16 cellular contexts compared by ENCODE assay signal in genomic region chr9:131347376-131348020, GRCh38. TPM values are rescaled to one million over a fixed set of nuclear protein-coding genes. Genes with fewer than 3 reads are reported as not detected.
DNase-seq lines count a peak whose midpoint lies in the region; ATAC-seq and TF ChIP-seq lines count a peak whose summit lies in the region.
"Had no signal": no experiment of that assay in that cellular context is flagged by ENCODE, and none has a peak within 500 bp of the region (broad histone marks: within the 10 kb centered on the region; RNA-seq: fewer than 3 reads in every experiment).

No MANE protein-coding gene starts in this region.

- no peak for ATAC-seq in lower lobe of right lung
- ATAC-seq in upper lobe of right lung: no peak
- ATAC-seq in foreskin keratinocyte: no peak
- ATAC-seq: PC-3 had no signal

- H3K36me3 ChIP-seq in lower lobe of right lung (no peaks in the 10 kb centered on the region), upper lobe of right lung (no peaks in the 10 kb centered on the region)
- H3K36me3 ChIP-seq: HAP-1 had no signal

- H3K4me3 ChIP-seq in lower lobe of right lung: no peak overlapping the region
- H3K4me3 ChIP-seq in upper lobe of right lung: no peak overlapping the region
- H3K4me3 ChIP-seq: HAP-1, SK-N-MC had no signal

- DNase-seq in activated effector memory CD4-positive, alpha-beta T cell treated with anti-CD3 and anti-CD28 coated beads, Interleukin-2, amount 50 U/mL, for 16 hours: peak; percentile 12
- no peak for DNase-seq in activated effector memory CD4-positive, alpha-beta T cell treated with Interleukin-2 at 50 U/mL for 16 hours
- DNase-seq in NCI-H69 (lab: John Stamatoyannopoulos, UW) (peak; percentile 88), lower lobe of right lung (peak; percentile 30), upper lobe of right lung (peak; percentile 51), SK-N-DZ (ENCODE audit: low spot score) (no peak), foreskin keratinocyte (no peak), NCI-H1417 (lab: John Stamatoyannopoulos, UW) (no peak)
- DNase-seq: CD4-positive, alpha-beta T cell; DMS79 treated with DMSO at 0.1 percent for 48 hours; NCI-H1092; NCI-H1694; PC-3 had no signal

- H3K27me3 ChIP-seq in lower lobe of right lung (ENCODE audit: low read depth) (no peaks in the 10 kb centered on the region), upper lobe of right lung (no peaks in the 10 kb centered on the region), foreskin keratinocyte (peaks cover 17% of the 10 kb centered on the region)

- H3K9me3 ChIP-seq in lower lobe of right lung (no peaks in the 10 kb centered on the region), upper lobe of right lung (no peaks in the 10 kb centered on the region)
- H3K9me3 ChIP-seq: HAP-1 had no signal

- H3K27ac ChIP-seq in lower lobe of right lung: no peak overlapping the region
- no peak overlapping the region for H3K27ac ChIP-seq in upper lobe of right lung
- no peak overlapping the region for H3K27ac ChIP-seq in foreskin keratinocyte
- H3K27ac ChIP-seq: SK-N-MC had no signal

- intact Hi-C loops in lower lobe of right lung (cut with DNase I) (no loop called here), upper lobe of right lung (cut with DNase I) (loop anchor here (10.0 kb wide), 1 partner anchor 127 kb away; no protein-coding TSS in a partner anchor)

- peaks cover 11% of the 10 kb centered on the region for H3K4me1 ChIP-seq in lower lobe of right lung
- peaks cover 9% of the 10 kb centered on the region for H3K4me1 ChIP-seq in upper lobe of right lung
- H3K4me1 ChIP-seq in foreskin keratinocyte: no peaks in the 10 kb centered on the region

- no peak for TF ChIP-seq CTCF in lower lobe of right lung (IDR thresholded peaks at IDR 0.05)
- no peak for TF ChIP-seq CTCF in upper lobe of right lung (IDR thresholded peaks at IDR 0.05)
- TF ChIP-seq CTCF in foreskin keratinocyte (conservative IDR thresholded peaks at IDR 0.05): no peak

RNA-seq across cellular contexts. Expression of gene PRRC2B, which starts 46.4 kb away (rescaled TPM):
- 170 TPM for total RNA-seq in lower lobe of right lung
- total RNA-seq in upper lobe of right lung: 190 TPM
- polyA plus RNA-seq in SK-N-DZ (2014; cell fraction: cytosol; rRNA removed): 81.2 and 95.5 TPM in 2 replicates
- polyA plus RNA-seq in SK-N-DZ (2014; cell fraction: nucleus; rRNA removed): 79.4 and 130 TPM in 2 replicates
- 85.0 and 89.2 TPM in 2 replicates for total RNA-seq in foreskin keratinocyte
- polyA plus RNA-seq in foreskin keratinocyte: 29.7 and 32.0 TPM in 2 replicates

RNA-seq across cellular contexts. Expression of gene PLPP7, which starts 58.0 kb away (rescaled TPM):
- 1.7 TPM for total RNA-seq in lower lobe of right lung
- 1.5 TPM for total RNA-seq in upper lobe of right lung
- 4.8 and 7.3 TPM in 2 replicates for polyA plus RNA-seq in SK-N-DZ (2014; cell fraction: cytosol; rRNA removed)
- polyA plus RNA-seq in SK-N-DZ (2014; cell fraction: nucleus; rRNA removed): 6.4 and 9.9 TPM in 2 replicates
- total RNA-seq in foreskin keratinocyte: not detected in 2 replicates
- not detected in 2 replicates for polyA plus RNA-seq in foreskin keratinocyte
- total RNA-seq: HT-29, PC-3 had no signal

Comparison
In these comparisons a context has a peak if more than half of its experiments do, and no peak if none do; other contexts are left out.
1. DNase-seq: peak in activated effector memory CD4-positive, alpha-beta T cell treated with anti-CD3 and anti-CD28 coated beads, Interleukin-2, amount 50 U/mL, for 16 hours (single experiment), NCI-H69 (single experiment), lower lobe of right lung (single experiment) and upper lobe of right lung (single experiment); none in activated effector memory CD4-positive, alpha-beta T cell treated with Interleukin-2 at 50 U/mL for 16 hours (single experiment), SK-N-DZ (single experiment), foreskin keratinocyte (0 of 2) and NCI-H1417 (0 of 3).